11 cellular contexts compared by ENCODE assay signal in the genomic region with DNA sequence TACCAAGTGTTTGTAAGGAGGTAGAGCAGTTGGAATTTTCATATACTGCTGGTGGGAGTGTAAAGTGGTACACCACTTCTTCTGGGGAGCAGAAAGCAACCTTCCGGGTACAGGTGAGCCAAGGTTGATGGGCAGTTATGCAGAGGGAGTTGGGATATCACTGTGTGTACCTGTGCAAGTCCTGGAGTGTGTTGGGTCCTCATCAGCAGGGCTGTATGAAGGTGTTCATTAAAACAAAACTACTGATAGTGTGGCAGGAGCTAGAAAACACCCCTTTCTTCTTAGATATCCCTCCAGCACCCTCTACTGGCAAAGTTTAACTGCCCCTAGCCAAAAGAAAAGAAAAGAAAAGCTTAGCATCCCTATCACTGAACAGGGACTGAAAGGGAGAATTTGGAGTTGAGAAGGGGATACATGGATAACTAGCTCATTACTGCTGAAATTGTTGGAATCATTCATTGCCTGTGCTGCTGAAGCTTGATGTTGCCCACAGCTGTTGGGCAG. TPM values are rescaled to one million over a fixed set of nuclear protein-coding genes. Genes with fewer than 3 reads are reported as not detected.
DNase-seq lines count a peak whose midpoint lies in the region; ATAC-seq and TF ChIP-seq lines count a peak whose summit lies in the region.
"Had no signal": no experiment of that assay in that cellular context is flagged by ENCODE, and none has a peak within 500 bp of the region (broad histone marks: within the 10 kb centered on the region; RNA-seq: fewer than 3 reads in every experiment).

No MANE protein-coding gene starts in this region.

- intact Hi-C loops in CD4-positive, alpha-beta T cell (cut with DNase I, micrococcal nuclease) = loop anchor here (1.0 to 10.0 kb wide), 3 partner anchors 58 to 80 kb away; no protein-coding TSS in a partner anchor
- intact Hi-C loops in adrenal gland (cut with DNase I) = no loop called here
- intact Hi-C loops in aorta (cut with DNase I) = no loop called here

- peaks cover 80% of the 10 kb centered on the region for H3K4me1 Mint-ChIP-seq in CD4-positive, alpha-beta T cell (ENCODE audit: low read depth)

- H3K9me2 ChIP-seq in OCI-LY1 (ENCODE audit: low read depth, low read length) = no peaks in the 10 kb centered on the region

- H3K4me1 ChIP-seq in OCI-LY1 (ENCODE audit: insufficient read depth, low read length, severe bottlenecking) (peaks cover 14% of the 10 kb centered on the region), adrenal gland (replicated peaks in 1 of 2) (peaks cover 13 to 31% of the 10 kb centered on the region in 2 donors), aorta (ENCODE audit: control insufficient read depth in 1 of 2, insufficient read depth in 2 of 2, low read length in 2 of 2) (peaks cover 5 to 7% of the 10 kb centered on the region in 2 donors)

- no peak overlapping the region for H3K27ac Mint-ChIP-seq in CD4-positive, alpha-beta T cell
- H3K27ac Mint-ChIP-seq: activated T-helper 2 cell treated with anti-CD3 and anti-CD28 coated beads, Interferon-gamma antibody, Interleukin-2, Interleukin-4, amounts not matched to agents 10 μg/mL and 5 μg/mL and 100 μg/mL, durations not matched to agents 14 hours and 24 hours and 36 hours had no signal

- peak; percentile 55 for ATAC-seq in CD4-positive, alpha-beta T cell (ENCODE audit: poor library complexity)
- ATAC-seq in left lobe of liver = peak; percentile 91
- no peak for ATAC-seq in HG03521 (IDR thresholded peaks at IDR 0.05; ENCODE audit: unreplicated experiment)
- no peak for ATAC-seq in aorta (ENCODE audit: low FRiP score)
- ATAC-seq: Right ventricle myocardium inferior had no signal

- 0 out of 2 replicates have a peak, but pooled peaks cover 10% of the 10 kb centered on the region for H4K20me1 ChIP-seq in OCI-LY1 (ENCODE audit: insufficient read depth, low read length)

- H3K9ac ChIP-seq in OCI-LY1 (ENCODE audit: low read length) = no peak overlapping the region

- H3K9me3 ChIP-seq in CD4-positive, alpha-beta T cell (ENCODE audit: control insufficient read depth, low read length) = no peaks in the 10 kb centered on the region
- H3K9me3 ChIP-seq in OCI-LY1 (ENCODE audit: low read length) (no peaks in the 10 kb centered on the region), adrenal gland (replicated peaks in 1 of 3) (no peaks in the 10 kb centered on the region), aorta (ENCODE audit: control insufficient read depth, low read length) (no peaks in the 10 kb centered on the region)
- H3K9me3 ChIP-seq: neutrophil had no signal

- no peak for DNase-seq in CD4-positive, alpha-beta T cell
- DNase-seq in left lobe of liver (ENCODE audit: low spot score) = no peak
- DNase-seq in adrenal gland = no peak
- DNase-seq in G401 (ENCODE audit: low spot score) = no peak
- DNase-seq in aorta = no peak

- H3K4me3 ChIP-seq in GM12875 (ENCODE audit: low read depth, low read length) = no peak overlapping the region
- H3K4me3 ChIP-seq in OCI-LY1 (ENCODE audit: low read depth, low read length, poor library complexity, severe bottlenecking) = no peak overlapping the region
- H3K4me3 ChIP-seq in adrenal gland = no peak overlapping the region
- H3K4me3 ChIP-seq in aorta (ENCODE audit: low read length in 2 of 2) = no peak overlapping the region

- peaks cover 11% of the 10 kb centered on the region; the same call in 1 of the 2 replicates for H3K36me3 ChIP-seq in OCI-LY1 (ENCODE audit: insufficient read depth, low read length)
- H3K36me3 ChIP-seq in adrenal gland (replicated peaks in 1 of 2) = no peaks in the 10 kb centered on the region
- H3K36me3 ChIP-seq in aorta (ENCODE audit: control insufficient read depth in 1 of 2, insufficient read depth in 2 of 2, low read length in 1 of 2) = no peaks in the 10 kb centered on the region

- no peak overlapping the region for H3K27ac ChIP-seq in CD4-positive, alpha-beta T cell (ENCODE audit: low read depth, low read length)
- H3K27ac ChIP-seq in OCI-LY1 (ENCODE audit: low read depth, low read length, poor library complexity, severe bottlenecking) (no peak overlapping the region), adrenal gland (no peak overlapping the region), aorta (ENCODE audit: low read depth in 1 of 2, low read length in 2 of 2) (no peak overlapping the region)
- H3K27ac ChIP-seq: neutrophil had no signal

- 88 to 97% (median 94%) methylated on average over 1 of the region's 1 CpG for WGBS in adrenal gland, 4 donors
- WGBS in aorta, 2 donors = 94 to 100% methylated on average over 1 of the region's 1 CpG

- no peak for TF ChIP-seq POLR2A in adrenal gland (IDR thresholded peaks at IDR 0.05)

- peaks cover 24% of the 10 kb centered on the region for H3K36me3 Mint-ChIP-seq in CD4-positive, alpha-beta T cell (ENCODE audit: low read depth)

- peak overlapping the region; percentile 31 for H3K4me3 Mint-ChIP-seq in CD4-positive, alpha-beta T cell

- TF ChIP-seq CTCF in CD4-positive, alpha-beta T cell (IDR thresholded peaks at IDR 0.05) = no peak
- TF ChIP-seq CTCF in GM12875 (IDR thresholded peaks at IDR 0.05; ENCODE audit: borderline replicate concordance, insufficient read depth, low read depth, low read length) (peak; percentile 17; the same call in 1 of the 2 replicates), OCI-LY1 (IDR thresholded peaks at IDR 0.05; ENCODE audit: low read length) (peak; percentile 79), adrenal gland (IDR thresholded peaks at IDR 0.05) (peak in 1 of 6 experiments; percentile 16)

- no peak overlapping the region for H3K4me2 ChIP-seq in OCI-LY1 (ENCODE audit: low read length)

- no peaks in the 10 kb centered on the region for H3K27me3 Mint-ChIP-seq in CD4-positive, alpha-beta T cell

- CTCF ChIA-PET in CD4-positive, alpha-beta T cell (lab: Charles Lee) = interaction anchor here (0.6 to 1.9 kb wide), 9 partner anchors 10 to 82 kb away, joined by 3 to 28 read pairs (median 4); a partner anchor contains a TSS

- in situ Hi-C loops in G401 (cut with HindIII; ENCODE audit: low sequenced_read_pairs) = no loop called here

- peaks cover 100% of the 10 kb centered on the region for H3K79me2 ChIP-seq in OCI-LY1 (ENCODE audit: insufficient read depth, low read length)

- POLR2A ChIA-PET in CD4-positive, alpha-beta T cell (lab: Charles Lee) = interaction anchor here (0.8 to 1.6 kb wide), 3 partner anchors 9 to 114 kb away, joined by 3 to 5 read pairs (median 4); a partner anchor contains a TSS

- H3F3A ChIP-seq in OCI-LY1 (ENCODE audit: insufficient read depth, low read length) = no peaks in the 10 kb centered on the region

- H3K9me3 Mint-ChIP-seq in CD4-positive, alpha-beta T cell = no peaks in the 10 kb centered on the region
- H3K9me3 Mint-ChIP-seq: activated T-helper 2 cell treated with anti-CD3 and anti-CD28 coated beads, Interferon-gamma antibody, Interleukin-2, Interleukin-4, amounts not matched to agents 10 μg/mL and 5 μg/mL and 100 μg/mL, durations not matched to agents 14 hours and 24 hours and 36 hours had no signal

- no peaks in the 10 kb centered on the region for H3K27me3 ChIP-seq in CD4-positive, alpha-beta T cell (ENCODE audit: control insufficient read depth, insufficient read depth, low read length)
- H3K27me3 ChIP-seq in OCI-LY1 (ENCODE audit: insufficient read depth, low read length) = no peaks in the 10 kb centered on the region
- H3K27me3 ChIP-seq in adrenal gland = no peaks in the 10 kb centered on the region
- no peaks in the 10 kb centered on the region for H3K27me3 ChIP-seq in aorta (ENCODE audit: control insufficient read depth in 1 of 2, insufficient read depth in 2 of 2, low read length in 1 of 2)
- H3K27me3 ChIP-seq: neutrophil had no signal

- no peak overlapping the region for H2AFZ ChIP-seq in OCI-LY1 (ENCODE audit: low read length)

RNA-seq across cellular contexts. Expression of a gene that starts 10.7 kb away (rescaled TPM):
- total RNA-seq in CD4-positive, alpha-beta T cell = 100 to 1,000 TPM; 176 to 182 TPM
- total RNA-seq in left lobe of liver (67.4 TPM), adrenal gland (100 to 1,000 TPM in 5 of 8 donors, 10 to 100 TPM in 3; 51.6 to 170 (median 132) TPM), aorta (100 to 1,000 TPM; 147 to 153 TPM)
- polyA plus RNA-seq in adrenal gland (100 to 1,000 TPM in 1 of 3 donors, 10 to 100 TPM in 2; 74.0 to 140 (median 98.5) TPM), aorta (10 to 100 TPM; 27.7 to 73.9 TPM)
- total RNA-seq in G401 (2014; rRNA removed; shearing (Covaris generic)) = 28.3 and 40.8 TPM in 2 replicates

RNA-seq across cellular contexts. Expression of a gene that starts 56.5 kb away (rescaled TPM):
- total RNA-seq in CD4-positive, alpha-beta T cell = under 1 TPM in 1 of 2 experiments, not detected in 1; 0.36 TPM
- total RNA-seq in left lobe of liver (116 TPM), adrenal gland (10 to 100 TPM; 17.8 to 87.7 (median 28.7) TPM), aorta (10 to 100 TPM in 1 of 2 donors, 1 to 10 TPM in 1; 7.5 to 20.2 TPM)
- polyA plus RNA-seq in adrenal gland (10 to 100 TPM; 28.7 to 56.6 (median 29.4) TPM), aorta (10 to 100 TPM; 19.5 to 76.4 TPM)
- 8.3 and 14.6 TPM in 2 replicates for total RNA-seq in G401 (2014; rRNA removed; shearing (Covaris generic))

Comparison
In these comparisons a context has a peak if more than half of its experiments do, and no peak if none do; other contexts are left out.
1. ATAC-seq: peak in CD4-positive, alpha-beta T cell (single experiment) and left lobe of liver (single experiment); none in HG03521 (single experiment) and aorta (single experiment).
2. intact Hi-C loops: an anchor here in CD4-positive, alpha-beta T cell (1.0 to 10.0 kb wide); none called in adrenal gland and aorta.